In the genomic region with DNA sequence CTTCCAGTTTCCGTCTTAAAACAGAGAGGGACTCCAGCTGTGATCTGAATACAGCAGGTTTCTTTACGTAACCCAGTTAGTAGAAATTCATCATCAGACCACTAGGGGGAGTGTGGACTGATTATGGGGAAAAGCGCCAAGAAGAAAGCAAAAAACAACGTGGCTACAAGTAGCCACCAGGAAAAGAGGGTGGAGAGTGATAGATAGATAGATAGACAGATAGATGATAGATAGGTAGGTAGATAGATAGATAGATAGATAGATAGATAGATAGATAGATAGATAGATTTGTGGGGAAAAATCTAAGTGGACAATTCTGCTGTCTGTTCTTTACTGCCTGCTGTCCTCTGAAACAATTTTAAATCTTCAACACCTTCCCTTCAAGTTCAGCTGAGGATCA, we compare ENCODE assay signal across 8 cellular contexts. TPM values are rescaled to one million over a fixed set of nuclear protein-coding genes. Genes with fewer than 3 reads are reported as not detected.
DNase-seq lines count a peak whose midpoint lies in the region; ATAC-seq and TF ChIP-seq lines count a peak whose summit lies in the region.

No MANE protein-coding gene starts in this region.

- H3K36me3 Mint-ChIP-seq in brain = no peaks in the 10 kb centered on the region
- H3K36me3 Mint-ChIP-seq in immature natural killer cell = no peaks in the 10 kb centered on the region
- no peaks in the 10 kb centered on the region for H3K36me3 Mint-ChIP-seq in stimulated activated memory B cell treated with anti-CD40 and anti-IgM and Interleukin-4, amounts not matched to agents 10 μg/mL and 1 μg/mL and 100 μg/mL, for 72 hours

- peaks cover 16% of the 10 kb centered on the region for H3K4me1 Mint-ChIP-seq in brain
- H3K4me1 Mint-ChIP-seq in immature natural killer cell = peaks cover 0 to 1% of the 10 kb centered on the region in 2 donors
- H3K4me1 Mint-ChIP-seq in stimulated activated memory B cell treated with anti-CD40 and anti-IgM and Interleukin-4, amounts not matched to agents 10 μg/mL and 1 μg/mL and 100 μg/mL, for 72 hours = peaks cover 7% of the 10 kb centered on the region

- in situ Hi-C loops in GM13977 (cut with MboI; ENCODE audit: low pct_unique_long_range_greater_than_20kb, low sequenced_read_pairs, unreplicated experiment) = loop anchor here (5.0 kb wide), 1 partner anchor 72 kb away; no protein-coding TSS in a partner anchor

- peak; percentile 80 for TF ChIP-seq CTCF in BJ (IDR thresholded peaks at IDR 0.05; ENCODE audit: insufficient read depth, low read depth, low read length)
- peak; percentile 78 for TF ChIP-seq CTCF in GM13977 (IDR thresholded peaks at IDR 0.05; ENCODE audit: extremely low read depth, insufficient read depth, missing control alignments)
- TF ChIP-seq CTCF in brain (conservative IDR thresholded peaks at IDR 0.05) = peak; percentile 66 to 83

- no peaks in the 10 kb centered on the region for H3K36me3 ChIP-seq in BJ (ENCODE audit: control insufficient read depth, insufficient read depth, low read length)

- H3K27ac Mint-ChIP-seq in brain = peak overlapping the region in 2 of 5 experiments; percentile 8 to 30
- no peak overlapping the region for H3K27ac Mint-ChIP-seq in immature natural killer cell
- no peak overlapping the region for H3K27ac Mint-ChIP-seq in stimulated activated memory B cell treated with anti-CD40 and anti-IgM and Interleukin-4, amounts not matched to agents 10 μg/mL and 1 μg/mL and 100 μg/mL, for 72 hours

- H3K27me3 Mint-ChIP-seq in brain (peaks cover 11% of the 10 kb centered on the region), immature natural killer cell (ENCODE audit: low read depth in 3 of 3) (peaks cover 4 to 13% (median 4%) of the 10 kb centered on the region in 3 donors)
- peaks cover 28% of the 10 kb centered on the region for H3K27me3 Mint-ChIP-seq in stimulated activated memory B cell treated with anti-CD40 and anti-IgM and Interleukin-4, amounts not matched to agents 10 μg/mL and 1 μg/mL and 100 μg/mL, for 72 hours

- H3K9me3 Mint-ChIP-seq in brain (no peaks in the 10 kb centered on the region), immature natural killer cell (no peaks in the 10 kb centered on the region)
- no peaks in the 10 kb centered on the region for H3K9me3 Mint-ChIP-seq in stimulated activated memory B cell treated with anti-CD40 and anti-IgM and Interleukin-4, amounts not matched to agents 10 μg/mL and 1 μg/mL and 100 μg/mL, for 72 hours

- POLR2A ChIA-PET in BJ (lab: Charles Lee) = interaction anchor here (0.6 kb wide), 1 partner anchor 220 kb away, joined by 13 read pairs; no protein-coding TSS in a partner anchor

- CTCF ChIA-PET in BJ (lab: Yijun Ruan, JAX) = interaction anchor here (0.6 to 15.2 kb wide), 33 partner anchors 8 to 420 kb away, joined by 3 to 323 read pairs (median 6); partner anchors contain the start of genes AKR1B1 and AKR1B15

- H3K4me3 ChIP-seq in BJ (ENCODE audit: low read depth, low read length) = no peak overlapping the region

- H3K4me3 Mint-ChIP-seq in brain = peak overlapping the region in 1 of 5 experiments; percentile 17
- peak overlapping the region in 1 of 5 donors; percentile 21 for H3K4me3 Mint-ChIP-seq in immature natural killer cell
- H3K4me3 Mint-ChIP-seq in stimulated activated memory B cell treated with anti-CD40 and anti-IgM and Interleukin-4, amounts not matched to agents 10 μg/mL and 1 μg/mL and 100 μg/mL, for 72 hours = no peak overlapping the region

- peak; percentile 40 for ATAC-seq in stimulated activated memory B cell treated with anti-CD40 and anti-IgM and Interleukin-4, amounts not matched to agents 10 μg/mL and 1 μg/mL and 100 μg/mL, for 72 hours

- no peak for DNase-seq in BJ (ENCODE audit: low read depth)
- peak; percentile 64 for DNase-seq in GM13977 (ENCODE audit: low spot score)
- peak; percentile 50 for DNase-seq in HuH-7 (ENCODE audit: low spot score)
- peak; percentile 33 for DNase-seq in NOMO-1 treated with DMSO at 0.1 percent for 48 hours (lab: John Stamatoyannopoulos, UW; ENCODE audit: unreplicated experiment)
- peak; percentile 42 to 55 (median 48) for DNase-seq in immature natural killer cell
- no peak for DNase-seq in activated CD8-positive, alpha-beta memory T cell treated with anti-CD3 and anti-CD28 coated beads, Interleukin-2, amount 50 U/mL, for 48 hours

- H3K27me3 ChIP-seq in BJ (ENCODE audit: control insufficient read depth, insufficient read depth, low read length) = no peaks in the 10 kb centered on the region

RNA-seq across cellular contexts. Expression of gene AKR1B10, which starts 12.7 kb away (rescaled TPM):
- polyA plus RNA-seq in BJ (2011; rRNA removed) = 0.51 and 0.55 TPM in 2 replicates
- 0.09 and 0.36 TPM in 2 replicates for polyA minus RNA-seq in BJ (2011; rRNA and poly(A)+ RNA removed)
- not detected for polyA plus RNA-seq in brain (ENCODE audit: insufficient read depth, low read depth, low replicate concordance)
- polyA plus RNA-seq in immature natural killer cell = not detected

RNA-seq across cellular contexts. Expression of gene AKR1B15, which starts 34.2 kb away (rescaled TPM):
- polyA plus RNA-seq in BJ (2011; rRNA removed) (not detected in 2 replicates), brain (ENCODE audit: insufficient read depth, low read depth, low replicate concordance) (not detected), immature natural killer cell (not detected)
- not detected in 2 replicates for polyA minus RNA-seq in BJ (2011; rRNA and poly(A)+ RNA removed)

RNA-seq across cellular contexts. Expression of gene AKR1B1, which starts 55.8 kb away (rescaled TPM):
- polyA plus RNA-seq in BJ (2011; rRNA removed) (257 and 331 TPM in 2 replicates), brain (ENCODE audit: insufficient read depth, low read depth, low replicate concordance) (171 TPM), immature natural killer cell (100 to 1,000 TPM; 173 to 265 (median 176) TPM)
- polyA minus RNA-seq in BJ (2011; rRNA and poly(A)+ RNA removed) = 55.7 and 74.8 TPM in 2 replicates

Comparison
In these comparisons a context has a peak if more than half of its experiments do, and no peak if none do; other contexts are left out.
1. DNase-seq: peak in GM13977 (single experiment), HuH-7 (single experiment), NOMO-1 treated with DMSO at 0.1 percent for 48 hours (single experiment) and immature natural killer cell (3 of 3); none in BJ (single experiment) and activated CD8-positive, alpha-beta memory T cell treated with anti-CD3 and anti-CD28 coated beads, Interleukin-2, amount 50 U/mL, for 48 hours (single experiment).
2. Peak in every context shown above with its lines, with median percentiles within 50 percentile points of each other: CTCF ChIP-seq.